8 cellular contexts compared by ENCODE assay signal in genomic region chr10:96834121-96834520, GRCh38. TPM values are rescaled to one million over a fixed set of nuclear protein-coding genes. Genes with fewer than 3 reads are reported as not detected.
A peak's percentile ranks its signal among the peaks of the same experiment; 100 is the strongest.
DNase-seq lines count a peak whose midpoint lies in the region; ATAC-seq, FAIRE-seq and TF ChIP-seq lines count a peak whose summit lies in the region.

No MANE protein-coding gene starts in this region.

- no peak for TF ChIP-seq POLR2A in sigmoid colon (IDR thresholded peaks at IDR 0.05)

- no peaks in the 10 kb centered on the region for H3K36me3 ChIP-seq in SK-N-MC (ENCODE audit: insufficient read depth, low read length)
- no peaks in the 10 kb centered on the region for H3K36me3 ChIP-seq in sigmoid colon

- no peaks in the 10 kb centered on the region for H3K9me3 ChIP-seq in SK-N-MC (ENCODE audit: low read depth, low read length)
- no peaks in the 10 kb centered on the region for H3K9me3 ChIP-seq in sigmoid colon

- no peak for DNase-seq in GM19239 (ENCODE audit: insufficient read length, low spot score)
- DNase-seq in SK-N-MC (ENCODE audit: low read depth, low spot score): no peak
- peak; percentile 42 for DNase-seq in fibroblast of peridontal ligament (ENCODE audit: extremely low read depth)
- no peak for DNase-seq in sigmoid colon
- no peak for DNase-seq in SKM-1 treated with dmso at 0.1 percent for 144 hours (lab: John Stamatoyannopoulos, UW; ENCODE audit: unreplicated experiment)
- DNase-seq in SK-N-DZ (ENCODE audit: low spot score): no peak

- intact Hi-C loops in sigmoid colon (cut with DNase I): loop anchor here (5.0 kb wide), 2 partner anchors 322 to 437 kb away; partner anchors contain the start of gene TLL2

- H3K4me3 ChIP-seq in SK-N-MC (peak overlapping the region; percentile 77), sigmoid colon (peak overlapping the region in 3 of 4 donors; percentile 68 to 100 (median 97))

- peak; percentile 77 for FAIRE-seq in GM19239 (lab: Jason Lieb, UNC)

- no peaks in the 10 kb centered on the region for H3K27me3 ChIP-seq in sigmoid colon

- WGBS in sigmoid colon, 2 donors: 15 to 54% methylated on average over 8 of the region's 8 CpGs

- H3K27ac ChIP-seq in SK-N-MC (no peak overlapping the region), sigmoid colon (peak overlapping the region; percentile 96 to 98 (median 96))

- no peak for TF ChIP-seq CTCF in sigmoid colon (IDR thresholded peaks at IDR 0.05)

- no peak overlapping the region for H3K9ac ChIP-seq in SK-N-MC (ENCODE audit: insufficient read length)

- TF ChIP-seq EP300 in sigmoid colon (IDR thresholded peaks at IDR 0.05): no peak

- peaks cover 0 to 58% (median 44%) of the 10 kb centered on the region in 4 donors for H3K4me1 ChIP-seq in sigmoid colon

- ATAC-seq in GM21360 (IDR thresholded peaks at IDR 0.05; ENCODE audit: unreplicated experiment) (no peak), GM19395 (IDR thresholded peaks at IDR 0.05; ENCODE audit: unreplicated experiment) (no peak)

RNA-seq across cellular contexts. Expression of gene LCOR, which starts 2.0 kb away (rescaled TPM):
- total RNA-seq in sigmoid colon: 100 to 1,000 TPM in 1 of 4 donors, 10 to 100 TPM in 3; 19.6 to 270 (median 23.6) TPM
- 10 to 100 TPM in 2 of 3 donors, 1 to 10 TPM in 1; 8.4 to 12.2 (median 10.4) TPM for polyA plus RNA-seq in sigmoid colon
- 11.8 and 12.3 TPM in 2 replicates for polyA plus RNA-seq in SK-N-DZ (2014; cell fraction: cytosol; rRNA removed)
- polyA plus RNA-seq in SK-N-DZ (2014; cell fraction: nucleus; rRNA removed): 10.3 and 16.0 TPM in 2 replicates
